ENCODE assay signal across 17 cellular contexts in genomic region chr13:41568143-41568989, GRCh38.
DNase-seq lines count a peak whose midpoint lies in the region; ATAC-seq and TF ChIP-seq lines count a peak whose summit lies in the region.
"Had no signal": no experiment of that assay in that cellular context is flagged by ENCODE, and none has a peak within 500 bp of the region (broad histone marks: within the 10 kb centered on the region; RNA-seq: fewer than 3 reads in every experiment).

No MANE protein-coding gene starts in this region.

- no peak for TF ChIP-seq POLR2A in gastrocnemius medialis (IDR thresholded peaks at IDR 0.05)

- H2BK5ac ChIP-seq in mesendoderm (ENCODE audit: low read length) = no peak overlapping the region

- H4K8ac ChIP-seq in mesendoderm (ENCODE audit: low read depth, low read length) = no peak overlapping the region

- no peak overlapping the region for H3K56ac ChIP-seq in mesendoderm (ENCODE audit: low read length)

- peak overlapping the region; percentile 64 for H3K27ac Mint-ChIP-seq in central memory CD8-positive, alpha-beta T cell (ENCODE audit: low read depth)
- H3K27ac Mint-ChIP-seq: activated naive CD4-positive, alpha-beta T cell treated with anti-CD3 and anti-CD28 coated beads, Interleukin-2, amount 50 U/mL, for 24 hours had no signal

- no peak overlapping the region for H3K4me3 Mint-ChIP-seq in central memory CD8-positive, alpha-beta T cell
- H3K4me3 Mint-ChIP-seq: activated naive CD4-positive, alpha-beta T cell treated with anti-CD3 and anti-CD28 coated beads, Interleukin-2, amount 50 U/mL, for 24 hours; natural killer cell had no signal

- no peak overlapping the region for H3K4ac ChIP-seq in mesendoderm (ENCODE audit: low read depth, low read length)

- H3K9me3 ChIP-seq in left ventricle myocardium inferior (replicated peaks) (no peaks in the 10 kb centered on the region), right cardiac atrium (ENCODE audit: control insufficient read depth, low read length) (no peaks in the 10 kb centered on the region), gastrocnemius medialis (no peaks in the 10 kb centered on the region)
- H3K9me3 ChIP-seq: thoracic aorta had no signal

- H3K23ac ChIP-seq in mesendoderm (ENCODE audit: low read length) = no peak overlapping the region

- H3K27ac ChIP-seq in left ventricle myocardium inferior (replicated peaks) (peak overlapping the region; percentile 13), right cardiac atrium (ENCODE audit: low read length) (no peak overlapping the region), mesendoderm (ENCODE audit: low read depth, low read length) (no peak overlapping the region), gastrocnemius medialis (peak overlapping the region in 2 of 4 donors; percentile 3 to 11)
- H3K27ac ChIP-seq: brain microvascular endothelial cell, thoracic aorta had no signal

- H3K79me2 ChIP-seq in mesendoderm (ENCODE audit: control insufficient read depth, insufficient read depth, low read length) = no peaks in the 10 kb centered on the region

- no peak overlapping the region for H3K9ac ChIP-seq in mesendoderm (ENCODE audit: low read length)

- DNase-seq in left ventricle myocardium inferior (no peak), right cardiac atrium (no peak), mesendoderm (peak; percentile 21), kidney glomerular epithelial cell (lab: John Stamatoyannopoulos, UW) (no peak), gastrocnemius medialis (no peak), NCI-H748 (lab: John Stamatoyannopoulos, UW; ENCODE audit: unreplicated experiment) (no peak)
- no peak for DNase-seq in central memory CD8-positive, alpha-beta T cell (ENCODE audit: low spot score in 2 of 2)
- DNase-seq: brain microvascular endothelial cell, DMS79 treated with DMSO at 0.1 percent for 48 hours, glutamatergic neuron, mammary epithelial cell, MV-4-11, natural killer cell, NCI-H187 had no signal

- H3K4me1 Mint-ChIP-seq in central memory CD8-positive, alpha-beta T cell = no peaks in the 10 kb centered on the region

- peaks cover 10% of the 10 kb centered on the region for H3K36me3 Mint-ChIP-seq in central memory CD8-positive, alpha-beta T cell (ENCODE audit: insufficient read depth)
- H3K36me3 Mint-ChIP-seq: natural killer cell had no signal

- no peaks in the 10 kb centered on the region for H3K79me1 ChIP-seq in mesendoderm (ENCODE audit: low read length)

- no peak overlapping the region for H3K4me3 ChIP-seq in left ventricle myocardium inferior
- H3K4me3 ChIP-seq in right cardiac atrium (ENCODE audit: low read length) = no peak overlapping the region
- H3K4me3 ChIP-seq in mesendoderm (ENCODE audit: low read length) = no peak overlapping the region
- no peak overlapping the region for H3K4me3 ChIP-seq in gastrocnemius medialis
- H3K4me3 ChIP-seq: thoracic aorta had no signal

- H3K27me3 ChIP-seq in left ventricle myocardium inferior (ENCODE audit: low read depth) (no peaks in the 10 kb centered on the region), right cardiac atrium (ENCODE audit: control insufficient read depth, insufficient read depth) (no peaks in the 10 kb centered on the region), mesendoderm (ENCODE audit: insufficient read depth, low read length, poor library complexity) (no peaks in the 10 kb centered on the region), gastrocnemius medialis (no peaks in the 10 kb centered on the region)
- H3K27me3 ChIP-seq: brain microvascular endothelial cell had no signal

- intact Hi-C loops in left ventricle myocardium inferior (cut with micrococcal nuclease) = no loop called here
- intact Hi-C loops in right cardiac atrium (cut with DNase I) = no loop called here
- intact Hi-C loops in gastrocnemius medialis (cut with DNase I; ENCODE audit: low total_unique reads) = no loop called here

- 76% methylated on average over 10 of the region's 10 CpGs for WGBS in right cardiac atrium
- WGBS in mesendoderm (ENCODE audit: extremely low coverage, insufficient coverage, low lambda C conversion rate) = no CpG with 5 or more reads among the region's 10 CpGs

- in situ Hi-C loops in gastrocnemius medialis (cut with MboI; ENCODE audit: low sequenced_read_pairs in 4 of 4) = no loop called here

- ATAC-seq in right cardiac atrium (no peak), gastrocnemius medialis (no peak), GM21737 (IDR thresholded peaks at IDR 0.05; ENCODE audit: unreplicated experiment) (no peak)
- no peak for ATAC-seq in central memory CD8-positive, alpha-beta T cell (replicated peaks; ENCODE audit: extremely low read depth, poor library complexity, severe bottlenecking)
- ATAC-seq: natural killer cell had no signal

- H3K9me3 Mint-ChIP-seq in central memory CD8-positive, alpha-beta T cell = no peaks in the 10 kb centered on the region
- H3K9me3 Mint-ChIP-seq: activated naive CD4-positive, alpha-beta T cell treated with anti-CD3 and anti-CD28 coated beads, Interleukin-2, amount 50 U/mL, for 24 hours; natural killer cell had no signal

- H2AK5ac ChIP-seq in mesendoderm (ENCODE audit: low read length) = no peak overlapping the region

- H2BK120ac ChIP-seq in mesendoderm (ENCODE audit: low read depth, low read length) = no peak overlapping the region

- H3K4me2 ChIP-seq in mesendoderm (ENCODE audit: low read length) = no peak overlapping the region

- H4K5ac ChIP-seq in mesendoderm (ENCODE audit: low read length) = no peak overlapping the region

- H3K4me1 ChIP-seq in left ventricle myocardium inferior (peaks cover 18% of the 10 kb centered on the region), right cardiac atrium (ENCODE audit: control insufficient read depth, insufficient read depth, low read length) (peaks cover 5% of the 10 kb centered on the region), mesendoderm (ENCODE audit: control insufficient read depth, low read depth, low read length) (peaks cover 7% of the 10 kb centered on the region), gastrocnemius medialis (peaks cover 6 to 9% of the 10 kb centered on the region in 2 donors)

- H3K27me3 Mint-ChIP-seq in central memory CD8-positive, alpha-beta T cell = no peaks in the 10 kb centered on the region
- H3K27me3 Mint-ChIP-seq: activated naive CD4-positive, alpha-beta T cell treated with anti-CD3 and anti-CD28 coated beads, Interleukin-2, amount 50 U/mL, for 24 hours had no signal

- H3K36me3 ChIP-seq in left ventricle myocardium inferior = peaks cover 11% of the 10 kb centered on the region
- H3K36me3 ChIP-seq in mesendoderm (ENCODE audit: control insufficient read depth, insufficient read depth, low read length) = no peaks in the 10 kb centered on the region
- H3K36me3 ChIP-seq in gastrocnemius medialis = peaks cover 0 to 9% of the 10 kb centered on the region in 2 donors
- H3K36me3 ChIP-seq: brain microvascular endothelial cell, thoracic aorta had no signal

- no peak overlapping the region for H3K18ac ChIP-seq in mesendoderm (ENCODE audit: low read length)

- TF ChIP-seq CTCF in left ventricle myocardium inferior (IDR thresholded peaks at IDR 0.05; ENCODE audit: borderline replicate concordance) (no peak), gastrocnemius medialis (IDR thresholded peaks at IDR 0.05 in 4 of 5, conservative IDR thresholded peaks at IDR 0.05 in 1 of 5) (no peak)

- no peak overlapping the region for H2BK15ac ChIP-seq in mesendoderm (replicated peaks; ENCODE audit: low read depth)
